Comparison of ENCODE assay signal across 8 cellular contexts in the genomic region with DNA sequence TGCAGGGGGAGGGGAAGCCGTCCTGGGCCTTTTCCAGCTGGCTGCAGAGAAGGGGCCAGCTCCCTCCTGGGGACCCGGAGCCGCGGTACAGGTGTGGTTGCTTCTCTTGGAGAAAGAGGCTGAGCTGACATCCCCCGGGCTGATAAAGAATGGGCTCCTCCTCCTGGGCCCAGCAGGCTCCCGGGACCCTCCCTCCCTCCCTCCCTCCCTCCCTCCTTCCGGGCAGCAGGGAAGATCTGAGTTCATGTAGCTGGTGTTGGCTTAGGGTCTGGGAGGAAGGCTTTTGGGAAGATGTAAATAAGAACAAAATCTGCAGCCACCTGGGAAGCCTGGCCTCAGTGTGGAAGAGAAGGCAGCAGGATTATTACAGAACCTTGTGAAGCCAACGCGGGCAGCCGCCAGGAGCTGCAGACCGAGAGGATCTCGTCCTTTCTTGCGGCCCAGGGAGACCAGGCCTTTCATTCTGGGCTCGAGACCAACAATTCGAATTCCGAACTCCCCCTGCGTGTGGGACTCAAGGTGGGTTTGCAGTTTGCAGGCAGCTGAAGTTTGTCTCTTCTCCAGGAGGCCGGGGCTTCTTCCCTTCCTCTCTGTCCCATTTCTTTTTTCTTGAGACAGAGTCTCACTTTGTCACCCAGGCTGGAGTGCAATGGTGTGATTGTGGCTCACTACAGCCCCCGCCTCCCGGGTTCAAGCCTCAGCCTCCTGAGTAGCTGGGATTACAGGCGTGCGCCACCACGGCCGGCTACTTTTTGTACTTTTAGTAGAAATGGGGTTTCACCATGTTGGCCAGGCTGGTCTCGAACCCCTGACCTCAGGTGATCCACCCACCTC. TPM values are rescaled to one million over a fixed set of nuclear protein-coding genes. Genes with fewer than 3 reads are reported as not detected.
A peak's percentile ranks its signal among the peaks of the same experiment; 100 is the strongest.
DNase-seq lines count a peak whose midpoint lies in the region; ATAC-seq, FAIRE-seq and TF ChIP-seq lines count a peak whose summit lies in the region.

A gene with protein sequence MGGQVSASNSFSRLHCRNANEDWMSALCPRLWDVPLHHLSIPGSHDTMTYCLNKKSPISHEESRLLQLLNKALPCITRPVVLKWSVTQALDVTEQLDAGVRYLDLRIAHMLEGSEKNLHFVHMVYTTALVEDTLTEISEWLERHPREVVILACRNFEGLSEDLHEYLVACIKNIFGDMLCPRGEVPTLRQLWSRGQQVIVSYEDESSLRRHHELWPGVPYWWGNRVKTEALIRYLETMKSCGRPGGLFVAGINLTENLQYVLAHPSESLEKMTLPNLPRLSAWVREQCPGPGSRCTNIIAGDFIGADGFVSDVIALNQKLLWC (plus strand): TSS at position 216 of the 834 bp plus-strand sequence. CDS start 2,807 bp downstream, outside the sequence.

- peak within 1 kb of the TSS; percentile 30 for H3K4me3 ChIP-seq in Caco-2 (ENCODE audit: low read depth, low read length)
- peak within 1 kb of the TSS; percentile 37 for H3K4me3 ChIP-seq in kidney epithelial cell (ENCODE audit: low read depth, low read length)
- H3K4me3 ChIP-seq in thoracic aorta: peak within 1 kb of the TSS; percentile 42

- CTCF ChIA-PET in Caco-2 (lab: Charles Lee): no interaction called here

- POLR2A ChIA-PET in Caco-2 (lab: Charles Lee): no interaction called here

- peaks cover 47% of the 10 kb centered on the region for H3K36me3 Mint-ChIP-seq in Caco-2 (ENCODE audit: insufficient read depth, unreplicated experiment)

- no peaks in the 10 kb centered on the region for H3K9me3 Mint-ChIP-seq in Caco-2 (ENCODE audit: unreplicated experiment)

- intact Hi-C loops in Caco-2 (cut with micrococcal nuclease; ENCODE audit: unreplicated experiment): no loop called here

- no peak for FAIRE-seq in HTR-8/SVneo (lab: Jason Lieb, UNC)

- H3K27ac Mint-ChIP-seq in Caco-2 (ENCODE audit: unreplicated experiment): peak within 1 kb of the TSS; percentile 23

- ATAC-seq in thoracic aorta (ENCODE audit: insufficient number of reproducible peaks, low FRiP score, low read depth): no peak

- peaks cover 14% of the 10 kb centered on the region for H3K4me1 Mint-ChIP-seq in Caco-2 (ENCODE audit: low read depth, unreplicated experiment)

- H3K27me3 ChIP-seq in Caco-2 (replicated peaks; ENCODE audit: control insufficient read depth, insufficient read depth, low read length) (no peaks in the 10 kb centered on the region), kidney epithelial cell (ENCODE audit: control insufficient read depth, insufficient read depth, low read length) (no peaks in the 10 kb centered on the region), thoracic aorta (replicated peaks; ENCODE audit: insufficient read depth) (no peaks in the 10 kb centered on the region)

- H3K4me3 Mint-ChIP-seq in Caco-2 (ENCODE audit: unreplicated experiment): peak within 1 kb of the TSS; percentile 53

- H3K27me3 Mint-ChIP-seq in Caco-2 (ENCODE audit: insufficient read depth, unreplicated experiment): no peaks in the 10 kb centered on the region

- no TSS peak for BruUV-seq in Caco-2 (replicated peaks; lab: Mats Ljungman, UMichigan)

- H3K9me3 ChIP-seq in Caco-2 (no peaks in the 10 kb centered on the region), thoracic aorta (no peaks in the 10 kb centered on the region)

- H3K36me3 ChIP-seq in Caco-2 (ENCODE audit: control insufficient read depth, insufficient read depth, low read length) (peaks cover 8% of the 10 kb centered on the region), kidney epithelial cell (ENCODE audit: control insufficient read depth, insufficient read depth, low read length) (no peaks in the 10 kb centered on the region), thoracic aorta (no peaks in the 10 kb centered on the region)

- DNase-seq in Caco-2 (peak; percentile 73 to 84), HTR-8/SVneo (ENCODE audit: insufficient read length, low spot score) (peak; percentile 75), brain pericyte (ENCODE audit: low read depth, low spot score) (peak; percentile 31), kidney epithelial cell (ENCODE audit: low read depth) (no peak), thoracic aorta (ENCODE audit: low spot score) (no peak), DMS153 (lab: John Stamatoyannopoulos, UW) (no peak), SIG-M5 treated with dmso at 0.1 percent for 504 hours (lab: John Stamatoyannopoulos, UW; ENCODE audit: unreplicated experiment) (no peak), activated gamma-delta T cell treated with Interleukin-2 at 50 U/mL for 16 hours (no peak)

- TF ChIP-seq CTCF in Caco-2 (IDR thresholded peaks at IDR 0.05; ENCODE audit: insufficient read depth in 1 of 2, low read depth in 1 of 2, low read length in 1 of 2, severe bottlenecking in 1 of 2, unreplicated experiment in 1 of 2): no peak
- no peak for TF ChIP-seq CTCF in kidney epithelial cell (IDR thresholded peaks at IDR 0.05; ENCODE audit: insufficient read depth, low read length, poor library complexity, severe bottlenecking)
- no peak for TF ChIP-seq CTCF in thoracic aorta (IDR thresholded peaks at IDR 0.05)

- peaks cover 19% of the 10 kb centered on the region; the same call in 1 of the 2 replicates for H3K4me1 ChIP-seq in Caco-2
- H3K4me1 ChIP-seq in thoracic aorta (ENCODE audit: control insufficient read depth in 1 of 2, low read depth in 2 of 2): peaks cover 0 to 6% of the 10 kb centered on the region in 2 donors

- no peak within 1 kb of the TSS for H3K27ac ChIP-seq in thoracic aorta

RNA-seq across cellular contexts. Expression of the gene that starts here (rescaled TPM):
- total RNA-seq in Caco-2 (2022) (53.9 and 59.6 TPM in 2 replicates), kidney epithelial cell (13.8 and 20.2 TPM in 2 replicates), thoracic aorta (10 to 100 TPM; 14.5 to 29.0 TPM)

Comparison
In these comparisons a context has a peak if more than half of its experiments do, and no peak if none do; other contexts are left out.
1. DNase-seq: peak in Caco-2 (2 of 2), HTR-8/SVneo (single experiment) and brain pericyte (single experiment); none in kidney epithelial cell (single experiment), thoracic aorta (single experiment), DMS153 (single experiment), SIG-M5 treated with dmso at 0.1 percent for 504 hours (single experiment) and activated gamma-delta T cell treated with Interleukin-2 at 50 U/mL for 16 hours (single experiment).
2. Peak in every context shown above with its lines, with median percentiles within 50 percentile points of each other: H3K4me3 ChIP-seq.